1 cellular context compared by ENCODE assay signal in genomic region chr4:102431608-102431961, GRCh38.
TF ChIP-seq lines count a peak whose summit lies in the region.

No MANE protein-coding gene starts in this region.

TF ChIP-seq in GM23338, 12 proteins besides CTCF, POLR2A, EP300 and RAD21 (continued from another document):
- no peak for TF ChIP-seq ETS1 (IDR thresholded peaks at IDR 0.05)
